Comparison of ENCODE assay signal across 17 cellular contexts in genomic region chr6:2381872-2382661, GRCh38.
DNase-seq lines count a peak whose midpoint lies in the region; ATAC-seq and TF ChIP-seq lines count a peak whose summit lies in the region.
"Had no signal": no experiment of that assay in that cellular context is flagged by ENCODE, and none has a peak within 500 bp of the region (broad histone marks: within the 10 kb centered on the region; RNA-seq: fewer than 3 reads in every experiment).

No MANE protein-coding gene starts in this region.

- H3K27ac ChIP-seq in esophagus muscularis mucosa (replicated peaks in 1 of 4): peak overlapping the region; percentile 7 to 56 (median 42)
- peak overlapping the region; percentile 88 to 89 for H3K27ac ChIP-seq in thoracic aorta
- H3K27ac ChIP-seq: PC-9 had no signal

- CTCF ChIA-PET in activated CD4-positive, alpha-beta memory T cell treated with anti-CD3 and anti-CD28 coated beads, Interleukin-2, amount 10 ng/mL, durations not matched to agents 7 days and 5 days (lab: Charles Lee): no interaction called here

- ATAC-seq in thoracic aorta (ENCODE audit: insufficient number of reproducible peaks, low FRiP score, low read depth) (no peak), HG03439 (IDR thresholded peaks at IDR 0.05; ENCODE audit: unreplicated experiment) (no peak), HG03139 (IDR thresholded peaks at IDR 0.05; ENCODE audit: unreplicated experiment) (no peak)

- POLR2A ChIA-PET in activated CD4-positive, alpha-beta memory T cell treated with anti-CD3 and anti-CD28 coated beads, Interleukin-2, amount 10 ng/mL, durations not matched to agents 7 days and 5 days (lab: Charles Lee): no interaction called here

- H3K4me1 Mint-ChIP-seq in activated CD4-positive, alpha-beta memory T cell treated with anti-CD3 and anti-CD28 coated beads, Interleukin-2, amount 10 ng/mL, durations not matched to agents 7 days and 5 days: peaks cover 7% of the 10 kb centered on the region

- H3K27me3 Mint-ChIP-seq in activated CD4-positive, alpha-beta memory T cell treated with anti-CD3 and anti-CD28 coated beads, Interleukin-2, amount 10 ng/mL, durations not matched to agents 7 days and 5 days: no peaks in the 10 kb centered on the region
- H3K27me3 Mint-ChIP-seq: CD4-positive, CD25-positive, alpha-beta regulatory T cell had no signal

- 42% methylated on average over 18 of the region's 18 CpGs for WGBS in esophagus muscularis mucosa

- no peak for TF ChIP-seq POLR2A in esophagus muscularis mucosa (IDR thresholded peaks at IDR 0.05; ENCODE audit: low read depth)

- intact Hi-C loops in esophagus muscularis mucosa (cut with DNase I): no loop called here

- no peak for TF ChIP-seq EP300 in esophagus muscularis mucosa (IDR thresholded peaks at IDR 0.05)

- H3K27me3 ChIP-seq in esophagus muscularis mucosa (no peaks in the 10 kb centered on the region), thoracic aorta (replicated peaks; ENCODE audit: insufficient read depth) (no peaks in the 10 kb centered on the region)

- TF ChIP-seq CTCF in esophagus muscularis mucosa (IDR thresholded peaks at IDR 0.05) (no peak), thoracic aorta (IDR thresholded peaks at IDR 0.05) (no peak)

- H3K36me3 ChIP-seq in esophagus muscularis mucosa (no peaks in the 10 kb centered on the region), thoracic aorta (no peaks in the 10 kb centered on the region)

- DNase-seq in M059J (ENCODE audit: low read depth) (peak; percentile 10), esophagus muscularis mucosa (ENCODE audit: extremely low spot score) (no peak), medulla oblongata (ENCODE audit: extremely low spot score) (peak; percentile 36), thoracic aorta (ENCODE audit: low spot score) (no peak)
- no peak for DNase-seq in activated CD4-positive, alpha-beta memory T cell treated with anti-CD3 and anti-CD28 coated beads, Interleukin-2, amount 10 ng/mL, durations not matched to agents 7 days and 5 days
- DNase-seq: AML-193; Calu3; CD4-positive, CD25-positive, alpha-beta regulatory T cell; DMS79 treated with DMSO at 0.1 percent for 48 hours; KG1; MM.1S; NCI-H1105; NCI-H187; NCI-H748 treated with DMSO at 0.1 percent for 48 hours; PC-9 had no signal

- H3K9me3 Mint-ChIP-seq in activated CD4-positive, alpha-beta memory T cell treated with anti-CD3 and anti-CD28 coated beads, Interleukin-2, amount 10 ng/mL, durations not matched to agents 7 days and 5 days: peaks cover 2% of the 10 kb centered on the region

- H3K4me1 ChIP-seq in esophagus muscularis mucosa (peaks cover 0 to 25% (median 18%) of the 10 kb centered on the region in 4 donors), thoracic aorta (ENCODE audit: control insufficient read depth in 1 of 2, low read depth in 2 of 2) (peaks cover 12 to 37% of the 10 kb centered on the region in 2 donors)

- H3K4me3 ChIP-seq in esophagus muscularis mucosa (peak overlapping the region; percentile 15 to 37 (median 27)), thoracic aorta (peak overlapping the region; percentile 68)
- H3K4me3 ChIP-seq: PC-9 had no signal

- H3K36me3 Mint-ChIP-seq in activated CD4-positive, alpha-beta memory T cell treated with anti-CD3 and anti-CD28 coated beads, Interleukin-2, amount 10 ng/mL, durations not matched to agents 7 days and 5 days (ENCODE audit: low read depth): no peaks in the 10 kb centered on the region
- H3K36me3 Mint-ChIP-seq: CD4-positive, CD25-positive, alpha-beta regulatory T cell had no signal

- H3K9me3 ChIP-seq in esophagus muscularis mucosa (no peaks in the 10 kb centered on the region), thoracic aorta (no peaks in the 10 kb centered on the region)

- H3K4me3 Mint-ChIP-seq in activated CD4-positive, alpha-beta memory T cell treated with anti-CD3 and anti-CD28 coated beads, Interleukin-2, amount 10 ng/mL, durations not matched to agents 7 days and 5 days: no peak overlapping the region
- H3K4me3 Mint-ChIP-seq: CD4-positive, CD25-positive, alpha-beta regulatory T cell had no signal

- no peak overlapping the region for H3K27ac Mint-ChIP-seq in activated CD4-positive, alpha-beta memory T cell treated with anti-CD3 and anti-CD28 coated beads, Interleukin-2, amount 10 ng/mL, durations not matched to agents 7 days and 5 days
- H3K27ac Mint-ChIP-seq: CD4-positive, CD25-positive, alpha-beta regulatory T cell had no signal

Comparison
In these comparisons a context has a peak if more than half of its experiments do, and no peak if none do; other contexts are left out.
1. DNase-seq: peak in M059J (single experiment) and medulla oblongata (single experiment); none in esophagus muscularis mucosa (single experiment), thoracic aorta (single experiment) and activated CD4-positive, alpha-beta memory T cell treated with anti-CD3 and anti-CD28 coated beads, Interleukin-2, amount 10 ng/mL, durations not matched to agents 7 days and 5 days (single experiment).